Comparison of ENCODE assay signal across 1 cellular context in the genomic region with DNA sequence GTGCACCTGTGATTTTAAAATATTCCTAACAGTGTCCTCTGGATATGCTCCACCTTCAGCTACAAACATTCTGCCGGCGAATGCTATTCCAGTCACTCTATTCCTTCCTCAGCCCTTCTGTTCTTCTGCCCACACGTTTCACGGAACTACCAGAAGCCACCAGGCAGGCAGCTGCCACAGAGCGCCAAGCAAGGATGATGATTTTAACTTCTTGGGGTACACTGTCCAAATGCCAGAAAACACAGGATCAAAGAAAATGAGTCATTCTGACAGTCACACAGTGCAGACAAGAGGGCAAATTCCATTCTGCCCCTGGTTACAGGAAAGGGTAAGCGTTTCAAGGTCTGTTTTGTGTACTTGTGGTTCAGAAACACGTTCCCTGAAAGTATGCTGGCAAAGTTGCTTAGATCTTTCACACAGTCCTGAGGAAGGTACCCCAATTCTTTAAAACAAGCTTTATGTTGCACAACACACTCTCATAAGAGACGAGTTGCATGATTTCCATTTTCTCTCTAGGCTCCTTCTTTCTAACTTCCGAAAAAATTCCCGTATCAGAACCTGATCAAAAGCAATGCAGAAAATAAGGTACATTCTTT.
TF ChIP-seq lines count a peak whose summit lies in the region.

No MANE protein-coding gene starts in this region.

TF ChIP-seq in GM23338, 12 proteins besides CTCF, POLR2A, EP300 and RAD21 (continued from another document):
- TF ChIP-seq ZNF462 (CRISPR knock-in tag; IDR thresholded peaks at IDR 0.05) (no peak), ZNF114 (CRISPR knock-in tag; IDR thresholded peaks at IDR 0.05) (no peak), EZH2phosphoT487 (IDR thresholded peaks at IDR 0.05; ENCODE audit: unreplicated experiment) (no peak), NANOG (IDR thresholded peaks at IDR 0.05; ENCODE audit: borderline replicate concordance) (no peak), POLR2AphosphoS5 (IDR thresholded peaks at IDR 0.05; ENCODE audit: low read depth) (no peak)
- TF ChIP-seq, protein P1, sequence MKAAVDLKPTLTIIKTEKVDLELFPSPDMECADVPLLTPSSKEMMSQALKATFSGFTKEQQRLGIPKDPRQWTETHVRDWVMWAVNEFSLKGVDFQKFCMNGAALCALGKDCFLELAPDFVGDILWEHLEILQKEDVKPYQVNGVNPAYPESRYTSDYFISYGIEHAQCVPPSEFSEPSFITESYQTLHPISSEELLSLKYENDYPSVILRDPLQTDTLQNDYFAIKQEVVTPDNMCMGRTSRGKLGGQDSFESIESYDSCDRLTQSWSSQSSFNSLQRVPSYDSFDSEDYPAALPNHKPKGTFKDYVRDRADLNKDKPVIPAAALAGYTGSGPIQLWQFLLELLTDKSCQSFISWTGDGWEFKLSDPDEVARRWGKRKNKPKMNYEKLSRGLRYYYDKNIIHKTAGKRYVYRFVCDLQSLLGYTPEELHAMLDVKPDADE (IDR thresholded peaks at IDR 0.05) = no peak
TF ChIP-seq in GM23338: peak in this region for 0.
